In the genomic region with DNA sequence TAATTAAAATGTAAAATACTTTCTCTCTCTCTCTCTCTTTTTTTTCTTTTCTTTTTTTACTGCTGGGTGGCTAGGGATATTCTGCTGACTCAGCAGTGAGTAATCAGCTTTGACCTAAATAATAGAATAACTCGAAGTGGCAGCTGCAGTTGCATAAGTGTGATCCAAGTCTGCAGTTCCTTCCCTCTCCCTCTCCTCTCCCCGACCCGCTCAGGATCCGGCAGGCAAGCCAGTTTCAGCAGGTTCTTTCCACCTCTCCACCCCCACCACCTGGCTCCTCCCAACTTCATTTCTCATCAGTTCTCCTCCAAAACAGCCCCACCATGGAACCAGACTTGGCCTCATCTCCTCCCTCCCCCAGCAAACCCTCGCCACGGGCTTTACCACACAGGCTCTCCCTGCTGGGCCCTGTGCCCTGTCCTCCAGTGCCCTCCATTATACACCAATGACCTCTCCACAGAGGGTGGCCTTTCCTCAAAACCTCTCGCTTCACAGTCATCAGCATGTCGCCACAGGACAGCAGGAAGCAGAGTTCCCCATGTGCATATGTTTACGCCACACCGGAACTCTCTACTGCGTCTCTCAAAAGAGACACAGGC, we compare ENCODE assay signal across 8 cellular contexts. TPM values are rescaled to one million over a fixed set of nuclear protein-coding genes. Genes with fewer than 3 reads are reported as not detected.
DNase-seq lines count a peak whose midpoint lies in the region; ATAC-seq, FAIRE-seq and TF ChIP-seq lines count a peak whose summit lies in the region.

No MANE protein-coding gene starts in this region.

- H3K9me3 Mint-ChIP-seq in natural killer cell treated with Interleukin-12 subunit alpha and Interleukin-12 subunit beta and Interleukin-15 and Interleukin-18, amount 100 ng/mL, for 72 hours: no peaks in the 10 kb centered on the region

- no peak overlapping the region for H3K27ac Mint-ChIP-seq in natural killer cell treated with Interleukin-12 subunit alpha and Interleukin-12 subunit beta and Interleukin-15 and Interleukin-18, amount 100 ng/mL, for 72 hours

- in situ Hi-C loops in GM13976 (cut with MboI; ENCODE audit: low sequenced_read_pairs, unreplicated experiment): no loop called here

- no peaks in the 10 kb centered on the region for H3K27me3 ChIP-seq in esophagus squamous epithelium

- WGBS in esophagus squamous epithelium, 2 donors: 10 to 23% methylated on average over 10 of the region's 11 CpGs

- no peaks in the 10 kb centered on the region for H3K9me3 ChIP-seq in esophagus squamous epithelium

- H3K4me1 Mint-ChIP-seq in natural killer cell treated with Interleukin-12 subunit alpha and Interleukin-12 subunit beta and Interleukin-15 and Interleukin-18, amount 100 ng/mL, for 72 hours (ENCODE audit: low read depth in 2 of 2): peaks cover 5% of the 10 kb centered on the region in 2 donors

- H3K36me3 ChIP-seq in esophagus squamous epithelium: peaks cover 0 to 35% (median 0%) of the 10 kb centered on the region in 3 donors

- DNase-seq in DMS 273 treated with DMSO at 0.1 percent for 48 hours (lab: John Stamatoyannopoulos, UW) (peak; percentile 67), RCC 7860 (ENCODE audit: low spot score) (peak; percentile 22), esophagus squamous epithelium (lab: John Stamatoyannopoulos, UW) (peak; percentile 29), KG1 (lab: John Stamatoyannopoulos, UW) (no peak), GM13976 (ENCODE audit: low spot score) (no peak)
- DNase-seq in natural killer cell treated with Interleukin-12 subunit alpha and Interleukin-12 subunit beta and Interleukin-15 and Interleukin-18, amount 100 ng/mL, for 72 hours (ENCODE audit: low spot score): no peak

- TF ChIP-seq POLR2A in esophagus squamous epithelium (IDR thresholded peaks at IDR 0.05): no peak

- ATAC-seq in natural killer cell treated with Interleukin-12 subunit alpha and Interleukin-12 subunit beta and Interleukin-15 and Interleukin-18, amount 100 ng/mL, for 72 hours: peak; percentile 31 to 64
- no peak for ATAC-seq in activated CD4-positive, CD25-positive, alpha-beta regulatory T cell treated with anti-CD3 and anti-CD28 coated beads, Interleukin-2, amount 50 U/mL, for 24 hours
- no peak for ATAC-seq in HG03280 (IDR thresholded peaks at IDR 0.05; ENCODE audit: unreplicated experiment)

- H3K4me3 ChIP-seq in esophagus squamous epithelium: peak overlapping the region in 1 of 4 donors; percentile 34

- intact Hi-C loops in esophagus squamous epithelium (cut with DNase I): no loop called here

- peak overlapping the region; percentile 82 to 88 (median 87) for H3K27ac ChIP-seq in esophagus squamous epithelium

- H3K4me3 Mint-ChIP-seq in natural killer cell treated with Interleukin-12 subunit alpha and Interleukin-12 subunit beta and Interleukin-15 and Interleukin-18, amount 100 ng/mL, for 72 hours: peak overlapping the region; percentile 41

- TF ChIP-seq CTCF in esophagus squamous epithelium (IDR thresholded peaks at IDR 0.05) (no peak), GM13976 (IDR thresholded peaks at IDR 0.05; ENCODE audit: borderline replicate concordance, control extremely low read depth, extremely low read depth, insufficient read depth, missing control alignments) (no peak)

- no peak for FAIRE-seq in RCC 7860 (lab: Jason Lieb, UNC)

- peaks cover 6 to 65% (median 17%) of the 10 kb centered on the region in 3 donors for H3K4me1 ChIP-seq in esophagus squamous epithelium

- peaks cover 0 to 12% of the 10 kb centered on the region in 2 donors for H3K27me3 Mint-ChIP-seq in natural killer cell treated with Interleukin-12 subunit alpha and Interleukin-12 subunit beta and Interleukin-15 and Interleukin-18, amount 100 ng/mL, for 72 hours

- no peaks in the 10 kb centered on the region for H3K36me3 Mint-ChIP-seq in natural killer cell treated with Interleukin-12 subunit alpha and Interleukin-12 subunit beta and Interleukin-15 and Interleukin-18, amount 100 ng/mL, for 72 hours

RNA-seq across cellular contexts. Expression of gene SLC7A8, which starts 22.4 kb away (rescaled TPM):
- 10 to 100 TPM; 22.2 to 58.0 (median 39.8) TPM for total RNA-seq in esophagus squamous epithelium
- 1 to 10 TPM in 1 of 2 donors, under 1 TPM in 1; 0.07 to 3.5 TPM for total RNA-seq in natural killer cell treated with Interleukin-12 subunit alpha and Interleukin-12 subunit beta and Interleukin-15 and Interleukin-18, amount 100 ng/mL, for 72 hours

RNA-seq across cellular contexts. Expression of gene CEBPE, which starts 42.0 kb away (rescaled TPM):
- not detected for total RNA-seq in esophagus squamous epithelium
- not detected for total RNA-seq in natural killer cell treated with Interleukin-12 subunit alpha and Interleukin-12 subunit beta and Interleukin-15 and Interleukin-18, amount 100 ng/mL, for 72 hours

RNA-seq across cellular contexts. Expression of gene CIROP, which starts 56.2 kb away (rescaled TPM):
- total RNA-seq in esophagus squamous epithelium: under 1 TPM in 1 of 4 donors, not detected in 3; 0.38 TPM
- not detected for total RNA-seq in natural killer cell treated with Interleukin-12 subunit alpha and Interleukin-12 subunit beta and Interleukin-15 and Interleukin-18, amount 100 ng/mL, for 72 hours

Comparison
In these comparisons a context has a peak if more than half of its experiments do, and no peak if none do; other contexts are left out.
1. DNase-seq: peak in DMS 273 treated with DMSO at 0.1 percent for 48 hours (single experiment), RCC 7860 (single experiment) and esophagus squamous epithelium (single experiment); none in natural killer cell treated with Interleukin-12 subunit alpha and Interleukin-12 subunit beta and Interleukin-15 and Interleukin-18, amount 100 ng/mL, for 72 hours (single experiment), KG1 (single experiment) and GM13976 (single experiment).
2. ATAC-seq: peak in natural killer cell treated with Interleukin-12 subunit alpha and Interleukin-12 subunit beta and Interleukin-15 and Interleukin-18, amount 100 ng/mL, for 72 hours (2 of 2); none in activated CD4-positive, CD25-positive, alpha-beta regulatory T cell treated with anti-CD3 and anti-CD28 coated beads, Interleukin-2, amount 50 U/mL, for 24 hours (0 of 2) and HG03280 (single experiment).
3. RNA of gene SLC7A8, which starts 22.4 kb away (total RNA-seq): 22.2 to 58.0 TPM in esophagus squamous epithelium; 0.07 to 3.5 TPM in natural killer cell treated with Interleukin-12 subunit alpha and Interleukin-12 subunit beta and Interleukin-15 and Interleukin-18, amount 100 ng/mL, for 72 hours; every median in the first group is over 4 times any median in the second.